In the genomic region with DNA sequence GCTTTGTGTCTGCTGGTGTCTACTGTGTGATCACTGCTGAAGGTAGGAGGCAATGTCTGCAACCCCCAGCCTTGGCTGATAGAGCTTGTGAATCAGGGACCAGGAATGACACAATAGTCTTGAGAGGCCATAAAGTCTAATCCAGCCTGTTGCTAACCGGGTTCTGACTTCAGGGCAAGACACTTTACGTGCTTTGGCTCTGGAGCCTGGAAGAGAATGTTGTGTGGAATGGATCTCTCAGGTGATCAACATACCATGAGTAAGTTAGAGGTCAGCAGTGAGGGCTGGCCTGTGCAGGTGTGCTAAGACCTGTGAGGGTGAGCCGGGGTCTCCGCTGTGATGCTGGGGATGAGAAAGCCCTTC, we compare ENCODE assay signal across 13 cellular contexts. TPM values are rescaled to one million over a fixed set of nuclear protein-coding genes. Genes with fewer than 3 reads are reported as not detected.
DNase-seq lines count a peak whose midpoint lies in the region; ATAC-seq and TF ChIP-seq lines count a peak whose summit lies in the region.
"Had no signal": no experiment of that assay in that cellular context is flagged by ENCODE, and none has a peak within 500 bp of the region (broad histone marks: within the 10 kb centered on the region; RNA-seq: fewer than 3 reads in every experiment).

No MANE protein-coding gene starts in this region.

- H3K27me3 ChIP-seq in heart right ventricle (peaks cover 0 to 44% (median 0%) of the 10 kb centered on the region in 7 donors), uterus (no peaks in the 10 kb centered on the region)

- ATAC-seq in heart right ventricle (peak in 1 of 8 donors; percentile 16), Right ventricle myocardium superior (ENCODE audit: poor library complexity) (no peak)
- ATAC-seq: sciatic nerve had no signal

- peaks cover 47 to 89% (median 81%) of the 10 kb centered on the region in 9 donors for H3K4me1 ChIP-seq in heart right ventricle
- peaks cover 60% of the 10 kb centered on the region for H3K4me1 ChIP-seq in mesodermal cell (ENCODE audit: control insufficient read depth, insufficient read depth, low read length, poor library complexity, severe bottlenecking)
- H3K4me1 ChIP-seq in uterus: peaks cover 0 to 17% of the 10 kb centered on the region in 2 donors
- H3K4me1 ChIP-seq: breast epithelium had no signal

- intact Hi-C loops in heart right ventricle (cut with DNase I): loop anchor here in 3 of 10 donors (5.0 to 10.0 kb wide), 3 partner anchors 35 to 102 kb away; no protein-coding TSS in a partner anchor
- intact Hi-C loops in Right ventricle myocardium superior (cut with DNase I): no loop called here
- intact Hi-C loops in uterus (cut with DNase I; ENCODE audit: low total_unique reads): no loop called here

- H3K27ac ChIP-seq in heart right ventricle (peak overlapping the region in 9 of 10 donors; percentile 54 to 99 (median 97)), coronary artery (peak overlapping the region; percentile 99), mesodermal cell (ENCODE audit: low read depth, low read length, severe bottlenecking) (peak overlapping the region; percentile 87), uterus (peak overlapping the region; percentile 99 to 100)

- DNase-seq in heart right ventricle: no peak
- DNase-seq in Right ventricle myocardium superior: no peak
- peak; percentile 76 for DNase-seq in coronary artery (ENCODE audit: low spot score)
- DNase-seq in uterus: peak; percentile 28 to 78
- DNase-seq in DMS153 (lab: John Stamatoyannopoulos, UW): no peak
- no peak for DNase-seq in germinal center (ENCODE audit: low spot score)
- no peak for DNase-seq in cortex of kidney (lab: John Stamatoyannopoulos, UW)
- DNase-seq: AML-193; NCI-H510A; stimulated activated CD8-positive, alpha-beta memory T cell treated with anti-CD3 and anti-CD28 coated beads, Interleukin-4, amount 100 ng/mL, for 48 hours had no signal

- H3K36me3 ChIP-seq in heart right ventricle (peaks cover 0 to 53% (median 0%) of the 10 kb centered on the region in 9 donors), mesodermal cell (ENCODE audit: control insufficient read depth, insufficient read depth, low read length) (peaks cover 81% of the 10 kb centered on the region), uterus (no peaks in the 10 kb centered on the region)
- H3K36me3 ChIP-seq: breast epithelium had no signal

- 59 to 69% methylated on average over 4 of the region's 4 CpGs for WGBS in heart right ventricle, 2 donors
- 72 to 90% methylated on average over 4 of the region's 4 CpGs for WGBS in mesodermal cell (ENCODE audit: insufficient coverage in 2 of 2), 2 experiments

- TF ChIP-seq CTCF in heart right ventricle (IDR thresholded peaks at IDR 0.05) (peak in 1 of 9 donors; percentile 13), coronary artery (IDR thresholded peaks at IDR 0.05) (no peak), uterus (IDR thresholded peaks at IDR 0.05) (peak in 2 of 4 experiments; percentile 18 to 19)

- H3K9me3 ChIP-seq in heart right ventricle: no peaks in the 10 kb centered on the region
- no peaks in the 10 kb centered on the region for H3K9me3 ChIP-seq in mesodermal cell (ENCODE audit: control insufficient read depth, low read length)
- H3K9me3 ChIP-seq in uterus: no peaks in the 10 kb centered on the region
- H3K9me3 ChIP-seq: breast epithelium had no signal

- peak in 1 of 2 donors; percentile 38 for TF ChIP-seq POLR2A in uterus (IDR thresholded peaks at IDR 0.05)

- peak overlapping the region in 2 of 10 donors; percentile 1 to 22 for H3K4me3 ChIP-seq in heart right ventricle
- peak overlapping the region; percentile 98 for H3K4me3 ChIP-seq in coronary artery
- no peak overlapping the region for H3K4me3 ChIP-seq in mesodermal cell (ENCODE audit: extremely low read depth, insufficient read depth, low read length, poor library complexity, severe bottlenecking)
- no peak overlapping the region for H3K4me3 ChIP-seq in uterus

RNA-seq across cellular contexts. Expression of a gene that starts 5.6 kb away (rescaled TPM):
- total RNA-seq in heart right ventricle (100 to 1,000 TPM in 7 of 10 donors, 10 to 100 TPM in 3; 81.7 to 301 (median 128) TPM), Right ventricle myocardium superior (91.2 TPM), uterus (100 to 1,000 TPM; 157 to 606 (median 284) TPM)
- polyA plus RNA-seq in heart right ventricle: 100 to 1,000 TPM; 111 to 265 TPM
- polyA plus RNA-seq in mesodermal cell (2013, experiment 1 of 2): 583 TPM
- polyA plus RNA-seq in mesodermal cell (2013, experiment 2 of 2): 545 TPM

RNA-seq across cellular contexts. Expression of a gene that starts 5.7 kb away (rescaled TPM):
- 100 to 1,000 TPM in 7 of 10 donors, 10 to 100 TPM in 3; 96.3 to 342 (median 147) TPM for total RNA-seq in heart right ventricle
- 100 to 1,000 TPM in 1 of 2 donors, 10 to 100 TPM in 1; 83.3 to 234 TPM for polyA plus RNA-seq in heart right ventricle
- 107 TPM for total RNA-seq in Right ventricle myocardium superior
- polyA plus RNA-seq in mesodermal cell (2013, experiment 1 of 2): 570 TPM
- polyA plus RNA-seq in mesodermal cell (2013, experiment 2 of 2): 588 TPM
- 100 to 1,000 TPM; 164 to 737 (median 209) TPM for total RNA-seq in uterus

Comparison
In these comparisons a context has a peak if more than half of its experiments do, and no peak if none do; other contexts are left out.
1. DNase-seq: peak in coronary artery (single experiment) and uterus (2 of 2); none in heart right ventricle (0 of 2), Right ventricle myocardium superior (single experiment), DMS153 (single experiment), germinal center (single experiment) and cortex of kidney (single experiment).
2. Peak in every context shown above with its lines, with median percentiles within 50 percentile points of each other: H3K27ac ChIP-seq.